In the genomic region with DNA sequence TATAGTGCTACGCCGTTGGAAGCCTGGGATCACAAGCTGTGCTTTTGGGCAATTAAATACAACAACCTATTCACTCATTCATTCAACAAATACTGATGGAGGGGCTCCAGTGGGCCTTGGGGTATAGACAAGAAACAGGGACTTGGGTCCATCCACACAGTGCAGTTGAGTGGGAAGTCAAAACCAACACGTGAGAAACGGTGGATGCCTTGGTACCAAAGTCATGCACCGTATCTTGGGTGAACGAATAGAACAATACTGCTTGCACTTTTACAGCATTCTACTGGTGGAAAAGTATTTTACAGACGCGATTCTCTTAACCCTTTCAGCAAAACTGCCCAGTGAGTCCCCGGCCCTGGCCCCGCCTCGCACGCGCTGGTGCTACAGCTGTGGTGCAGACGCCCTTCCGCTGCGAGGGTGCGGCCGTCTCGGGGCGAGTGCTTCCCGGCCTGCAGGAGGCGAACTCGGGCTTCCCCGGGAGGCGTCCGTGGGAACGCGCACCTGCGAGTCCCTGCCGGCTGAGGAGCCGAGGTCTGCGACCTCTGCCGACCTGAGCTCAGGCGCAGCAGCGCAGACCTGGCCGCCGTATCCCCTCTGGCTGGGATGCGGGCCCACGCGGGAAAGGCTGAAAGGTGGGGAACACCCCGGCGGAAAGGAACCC, we compare ENCODE assay signal across 9 cellular contexts. TPM values are rescaled to one million over a fixed set of nuclear protein-coding genes. Genes with fewer than 3 reads are reported as not detected.
DNase-seq lines count a peak whose midpoint lies in the region; ATAC-seq and TF ChIP-seq lines count a peak whose summit lies in the region.
"Had no signal": no experiment of that assay in that cellular context is flagged by ENCODE, and none has a peak within 500 bp of the region (broad histone marks: within the 10 kb centered on the region; RNA-seq: fewer than 3 reads in every experiment).

No MANE protein-coding gene starts in this region.

- DNase-seq in CD4-positive, CD25-positive, alpha-beta regulatory T cell, result peak; percentile 53 to 85 (median 61)
- DNase-seq in Peyer's patch (peak; percentile 49 to 77 (median 77)), foreskin melanocyte (peak; percentile 57), testis (peak; percentile 78)
- peak; percentile 70 for DNase-seq in activated T-helper 2 cell treated with anti-CD3 and anti-CD28 coated beads, Interferon-gamma antibody, Interleukin-2, Interleukin-4, amounts not matched to agents 10 μg/mL and 5 μg/mL and 100 μg/mL, durations not matched to agents 14 hours and 24 hours and 36 hours (ENCODE audit: low spot score)

- H3K27ac ChIP-seq in CD4-positive, CD25-positive, alpha-beta regulatory T cell (ENCODE audit: insufficient read depth, low read length, poor library complexity, severe bottlenecking), result peak overlapping the region; percentile 78
- H3K27ac ChIP-seq in Peyer's patch (peak overlapping the region; percentile 61 to 82 (median 66)), neutrophil (peak overlapping the region; percentile 70), testis (peak overlapping the region; percentile 87 to 88)

- intact Hi-C loops in activated T-helper 2 cell treated with anti-CD3 and anti-CD28 coated beads, Interferon-gamma antibody, Interleukin-2, Interleukin-4, amounts not matched to agents 10 μg/mL and 5 μg/mL and 100 μg/mL, durations not matched to agents 14 hours and 24 hours and 36 hours (cut with micrococcal nuclease), result loop anchor here (1.0 to 5.0 kb wide), 5 partner anchors 111 to 310 kb away; no protein-coding TSS in a partner anchor
- intact Hi-C loops in testis (cut with DNase I; ENCODE audit: low total_unique reads), result loop anchor here (10.0 kb wide), 1 partner anchor 114 kb away; no protein-coding TSS in a partner anchor

- peak; percentile 54 to 55 for ATAC-seq in CD4-positive, CD25-positive, alpha-beta regulatory T cell (ENCODE audit: low read depth in 2 of 2)
- peak; percentile 51 for ATAC-seq in GM19372 (IDR thresholded peaks at IDR 0.05; ENCODE audit: low read depth, unreplicated experiment)
- peak; percentile 69 for ATAC-seq in HG03460 (IDR thresholded peaks at IDR 0.05; ENCODE audit: unreplicated experiment)

- H3K27me3 Mint-ChIP-seq in CD4-positive, CD25-positive, alpha-beta regulatory T cell, result peaks cover 65% of the 10 kb centered on the region
- H3K27me3 Mint-ChIP-seq in activated T-helper 2 cell treated with anti-CD3 and anti-CD28 coated beads, Interferon-gamma antibody, Interleukin-2, Interleukin-4, amounts not matched to agents 10 μg/mL and 5 μg/mL and 100 μg/mL, durations not matched to agents 14 hours and 24 hours and 36 hours (ENCODE audit: low read depth), result peaks cover 61% of the 10 kb centered on the region

- 5 to 6% methylated on average over 29 to 35 of the region's 42 CpGs for WGBS in testis, 2 donors

- TF ChIP-seq POLR2A in Peyer's patch (IDR thresholded peaks at IDR 0.05) (no peak), testis (IDR thresholded peaks at IDR 0.05) (no peak)

- H3K4me3 Mint-ChIP-seq in CD4-positive, CD25-positive, alpha-beta regulatory T cell, result peak overlapping the region; percentile 79 to 89 (median 84)
- H3K4me3 Mint-ChIP-seq in activated T-helper 2 cell treated with anti-CD3 and anti-CD28 coated beads, Interferon-gamma antibody, Interleukin-2, Interleukin-4, amounts not matched to agents 10 μg/mL and 5 μg/mL and 100 μg/mL, durations not matched to agents 14 hours and 24 hours and 36 hours (ENCODE audit: low read depth), result peak overlapping the region; percentile 70

- no peaks in the 10 kb centered on the region for H3K36me3 ChIP-seq in CD4-positive, CD25-positive, alpha-beta regulatory T cell (ENCODE audit: control insufficient read depth, insufficient read depth, low read length)
- no peaks in the 10 kb centered on the region for H3K36me3 ChIP-seq in Peyer's patch
- H3K36me3 ChIP-seq in neutrophil, result no peaks in the 10 kb centered on the region
- no peaks in the 10 kb centered on the region for H3K36me3 ChIP-seq in testis (ENCODE audit: low read depth, missing control alignments)

- H3K4me1 ChIP-seq in CD4-positive, CD25-positive, alpha-beta regulatory T cell (ENCODE audit: control insufficient read depth, insufficient read depth, low read length, poor library complexity, severe bottlenecking), result peaks cover 15% of the 10 kb centered on the region
- peaks cover 0 to 10% (median 3%) of the 10 kb centered on the region in 4 donors for H3K4me1 ChIP-seq in Peyer's patch
- peaks cover 19 to 20% of the 10 kb centered on the region in 2 experiments for H3K4me1 ChIP-seq in neutrophil (ENCODE audit: control insufficient read depth in 1 of 2, insufficient read depth in 1 of 2, low read depth in 1 of 2, low read length in 1 of 2)
- no peaks in the 10 kb centered on the region for H3K4me1 ChIP-seq in testis

- no peaks in the 10 kb centered on the region for H3K9me3 ChIP-seq in CD4-positive, CD25-positive, alpha-beta regulatory T cell (ENCODE audit: control insufficient read depth in 2 of 2, low read length in 2 of 2)
- H3K9me3 ChIP-seq in Peyer's patch (no peaks in the 10 kb centered on the region), neutrophil (no peaks in the 10 kb centered on the region), testis (no peaks in the 10 kb centered on the region)

- H3K9me3 Mint-ChIP-seq in CD4-positive, CD25-positive, alpha-beta regulatory T cell, result peaks cover 0 to 9% (median 0%) of the 10 kb centered on the region in 7 donors
- no peaks in the 10 kb centered on the region for H3K9me3 Mint-ChIP-seq in activated T-helper 2 cell treated with anti-CD3 and anti-CD28 coated beads, Interferon-gamma antibody, Interleukin-2, Interleukin-4, amounts not matched to agents 10 μg/mL and 5 μg/mL and 100 μg/mL, durations not matched to agents 14 hours and 24 hours and 36 hours

- peaks cover 4 to 24% (median 14%) of the 10 kb centered on the region in 4 donors for H3K4me1 Mint-ChIP-seq in CD4-positive, CD25-positive, alpha-beta regulatory T cell
- H3K4me1 Mint-ChIP-seq in activated T-helper 2 cell treated with anti-CD3 and anti-CD28 coated beads, Interferon-gamma antibody, Interleukin-2, Interleukin-4, amounts not matched to agents 10 μg/mL and 5 μg/mL and 100 μg/mL, durations not matched to agents 14 hours and 24 hours and 36 hours (ENCODE audit: low read depth), result peaks cover 15% of the 10 kb centered on the region

- H3K27ac Mint-ChIP-seq in CD4-positive, CD25-positive, alpha-beta regulatory T cell, result peak overlapping the region in 1 of 3 donors; percentile 36
- H3K27ac Mint-ChIP-seq in activated T-helper 2 cell treated with anti-CD3 and anti-CD28 coated beads, Interferon-gamma antibody, Interleukin-2, Interleukin-4, amounts not matched to agents 10 μg/mL and 5 μg/mL and 100 μg/mL, durations not matched to agents 14 hours and 24 hours and 36 hours, result no peak overlapping the region

- H3K36me3 Mint-ChIP-seq in CD4-positive, CD25-positive, alpha-beta regulatory T cell, result no peaks in the 10 kb centered on the region
- H3K36me3 Mint-ChIP-seq in activated T-helper 2 cell treated with anti-CD3 and anti-CD28 coated beads, Interferon-gamma antibody, Interleukin-2, Interleukin-4, amounts not matched to agents 10 μg/mL and 5 μg/mL and 100 μg/mL, durations not matched to agents 14 hours and 24 hours and 36 hours (ENCODE audit: low read depth), result no peaks in the 10 kb centered on the region

- TF ChIP-seq CTCF in Peyer's patch (IDR thresholded peaks at IDR 0.05), result peak in 4 of 6 experiments; percentile 40 to 55 (median 48)
- peak; percentile 29 for TF ChIP-seq CTCF in neutrophil (IDR thresholded peaks at IDR 0.05)
- TF ChIP-seq CTCF in testis (IDR thresholded peaks at IDR 0.05), result peak; percentile 43 to 63 (median 54)

- peak overlapping the region; percentile 61 for H3K4me3 ChIP-seq in CD4-positive, CD25-positive, alpha-beta regulatory T cell (ENCODE audit: low read depth, low read length)
- H3K4me3 ChIP-seq in Peyer's patch, result peak overlapping the region; percentile 50 to 73 (median 61)
- H3K4me3 ChIP-seq in neutrophil (ENCODE audit: low read depth in 1 of 2, low read length in 1 of 2), result peak overlapping the region; percentile 69 to 98
- peak overlapping the region; percentile 89 to 96 for H3K4me3 ChIP-seq in testis

- H3K27me3 ChIP-seq in CD4-positive, CD25-positive, alpha-beta regulatory T cell (ENCODE audit: control insufficient read depth, insufficient read depth, low read length), result peaks cover 20% of the 10 kb centered on the region
- H3K27me3 ChIP-seq in Peyer's patch, result no peaks in the 10 kb centered on the region
- peaks cover 25% of the 10 kb centered on the region for H3K27me3 ChIP-seq in neutrophil
- no peaks in the 10 kb centered on the region for H3K27me3 ChIP-seq in testis

RNA-seq across cellular contexts. Expression of a gene that starts 8.3 kb away (rescaled TPM):
- 1.4 TPM for total RNA-seq in CD4-positive, CD25-positive, alpha-beta regulatory T cell
- 1 to 10 TPM; 1.3 to 5.6 (median 2.2) TPM for polyA plus RNA-seq in CD4-positive, CD25-positive, alpha-beta regulatory T cell
- total RNA-seq in Peyer's patch (1 to 10 TPM in 2 of 4 donors, under 1 TPM in 1, not detected in 1; 0.94 to 1.7 (median 1.2) TPM), testis (1 to 10 TPM; 6.2 to 8.4 TPM)
- 0.07 TPM in 1 of 2 replicates, not detected in the other for total RNA-seq in activated T-helper 2 cell treated with anti-CD3 and anti-CD28 coated beads, Interferon-gamma antibody, Interleukin-2, Interleukin-4, amounts not matched to agents 10 μg/mL and 5 μg/mL and 100 μg/mL, durations not matched to agents 14 hours and 24 hours and 36 hours
- 5.7 TPM for polyA plus RNA-seq in testis (ENCODE audit: insufficient read depth, low read depth, low replicate concordance)
- total RNA-seq: activated CD8-positive, alpha-beta memory T cell treated with anti-CD3 and anti-CD28 coated beads for 36 hours had no signal

Comparison
In these comparisons a context has a peak if more than half of its experiments do, and no peak if none do; other contexts are left out.
1. Peak in every context shown above with its lines: DNase-seq, ATAC-seq, H3K4me3 ChIP-seq and H3K27ac ChIP-seq.